Comparison of ENCODE assay signal across 25 cellular contexts in the genomic region with DNA sequence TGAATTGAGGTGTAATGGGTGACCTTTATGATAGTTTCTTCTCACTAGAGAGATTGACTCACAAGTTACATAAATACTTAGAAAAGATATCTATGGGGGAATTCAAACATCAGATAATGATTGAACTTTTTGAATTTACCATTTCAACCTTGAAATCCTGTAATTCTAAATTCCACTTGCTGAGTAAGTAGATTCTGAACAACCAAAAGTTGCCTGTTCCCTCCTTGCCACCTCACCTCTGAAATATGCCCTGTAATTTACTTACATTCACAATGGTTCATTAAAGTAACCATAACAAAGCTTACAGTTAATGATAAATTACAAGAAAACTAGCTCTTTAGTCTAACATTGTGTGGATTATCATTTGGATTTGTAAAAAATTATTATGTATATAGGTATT. TPM values are rescaled to one million over a fixed set of nuclear protein-coding genes. Genes with fewer than 3 reads are reported as not detected.
DNase-seq lines count a peak whose midpoint lies in the region; ATAC-seq and TF ChIP-seq lines count a peak whose summit lies in the region.
"Had no signal": no experiment of that assay in that cellular context is flagged by ENCODE, and none has a peak within 500 bp of the region (broad histone marks: within the 10 kb centered on the region; RNA-seq: fewer than 3 reads in every experiment).

No MANE protein-coding gene starts in this region.

- H3K36me3 Mint-ChIP-seq in activated CD4-positive, alpha-beta memory T cell treated with anti-CD3 and anti-CD28 coated beads for 36 hours = no peaks in the 10 kb centered on the region
- no peaks in the 10 kb centered on the region for H3K36me3 Mint-ChIP-seq in stimulated activated effector memory CD8-positive, alpha-beta T cell treated with anti-CD3 and anti-CD28 coated beads, Interleukin-12 subunit alpha, Interleukin-12 subunit beta, amount 100 ng/mL, for 72 hours
- H3K36me3 Mint-ChIP-seq: CD14-positive monocyte; CD8-positive, alpha-beta memory T cell had no signal

- no peak overlapping the region for H3K4me3 Mint-ChIP-seq in activated CD4-positive, alpha-beta memory T cell treated with anti-CD3 and anti-CD28 coated beads for 36 hours
- H3K4me3 Mint-ChIP-seq in stimulated activated effector memory CD8-positive, alpha-beta T cell treated with anti-CD3 and anti-CD28 coated beads, Interleukin-12 subunit alpha, Interleukin-12 subunit beta, amount 100 ng/mL, for 72 hours = no peak overlapping the region
- H3K4me3 Mint-ChIP-seq: CD14-positive monocyte; CD8-positive, alpha-beta memory T cell had no signal

- no peak for TF ChIP-seq CTCF in astrocyte of the spinal cord (IDR thresholded peaks at IDR 0.05; ENCODE audit: low read depth, low read length)

- H3K4me3 ChIP-seq in astrocyte of the spinal cord (ENCODE audit: low read depth, low read length) = no peak overlapping the region

- DNase-seq in Daoy (ENCODE audit: low read depth) (peak; percentile 4), NCI-H226 (peak; percentile 55), astrocyte of the spinal cord (ENCODE audit: low read depth, low spot score) (peak; percentile 8), iris pigment epithelial cell (ENCODE audit: low read depth) (peak; percentile 1), left ventricle myocardium superior (no peak)
- DNase-seq in activated CD4-positive, alpha-beta memory T cell treated with anti-CD3 and anti-CD28 coated beads for 36 hours = no peak
- DNase-seq in activated naive CD4-positive, alpha-beta T cell treated with anti-CD3 and anti-CD28 coated beads, Interleukin-2, amount 50 U/mL, for 16 hours = no peak
- no peak for DNase-seq in stimulated activated effector memory CD8-positive, alpha-beta T cell treated with anti-CD3 and anti-CD28 coated beads, Interleukin-12 subunit alpha, Interleukin-12 subunit beta, amount 100 ng/mL, for 72 hours (ENCODE audit: low spot score in 2 of 2)
- DNase-seq: 8988T; ACHN; BE2C; CD8-positive, alpha-beta memory T cell; DMS 273 treated with DMSO at 0.1 percent for 48 hours; DMS79; GF-D8; KBM-7; NCI-H1092; NCI-H1417 treated with DMSO at 0.1 percent for 48 hours; NCI-H1694 treated with DMSO at 0.1 percent for 48 hours; NCI-H2081 treated with DMSO at 0.1 percent for 48 hours; NCI-H2171 treated with DMSO at 0.1 percent for 48 hours; NCI-H526 treated with DMSO at 0.1 percent for 48 hours; SHP77 treated with DMSO at 0.1 percent for 48 hours had no signal

- CTCF ChIA-PET in activated CD4-positive, alpha-beta memory T cell treated with anti-CD3 and anti-CD28 coated beads for 36 hours (lab: Charles Lee) = interaction anchor here (1.8 kb wide), 1 partner anchor 43 kb away, joined by 11 read pairs; the partner anchor contains the start of gene SLC39A8

- no peak overlapping the region for H3K27ac Mint-ChIP-seq in activated CD4-positive, alpha-beta memory T cell treated with anti-CD3 and anti-CD28 coated beads for 36 hours
- no peak overlapping the region for H3K27ac Mint-ChIP-seq in stimulated activated effector memory CD8-positive, alpha-beta T cell treated with anti-CD3 and anti-CD28 coated beads, Interleukin-12 subunit alpha, Interleukin-12 subunit beta, amount 100 ng/mL, for 72 hours
- H3K27ac Mint-ChIP-seq: CD8-positive, alpha-beta memory T cell had no signal

- H3K27me3 Mint-ChIP-seq in activated CD4-positive, alpha-beta memory T cell treated with anti-CD3 and anti-CD28 coated beads for 36 hours = peaks cover 20% of the 10 kb centered on the region

- peaks cover 14% of the 10 kb centered on the region for H3K4me1 Mint-ChIP-seq in activated CD4-positive, alpha-beta memory T cell treated with anti-CD3 and anti-CD28 coated beads for 36 hours (ENCODE audit: low read depth)
- H3K4me1 Mint-ChIP-seq in stimulated activated effector memory CD8-positive, alpha-beta T cell treated with anti-CD3 and anti-CD28 coated beads, Interleukin-12 subunit alpha, Interleukin-12 subunit beta, amount 100 ng/mL, for 72 hours = peaks cover 15% of the 10 kb centered on the region
- H3K4me1 Mint-ChIP-seq: CD8-positive, alpha-beta memory T cell had no signal

- in situ Hi-C loops in astrocyte of the spinal cord (cut with HindIII; ENCODE audit: low sequenced_read_pairs) = no loop called here

- ATAC-seq in left ventricle myocardium superior = no peak
- ATAC-seq in stimulated activated effector memory CD8-positive, alpha-beta T cell treated with anti-CD3 and anti-CD28 coated beads, Interleukin-12 subunit alpha, Interleukin-12 subunit beta, amount 100 ng/mL, for 72 hours = no peak
- ATAC-seq: Panc1 had no signal

- H3K9me3 Mint-ChIP-seq in activated CD4-positive, alpha-beta memory T cell treated with anti-CD3 and anti-CD28 coated beads for 36 hours = no peaks in the 10 kb centered on the region
- H3K9me3 Mint-ChIP-seq in stimulated activated effector memory CD8-positive, alpha-beta T cell treated with anti-CD3 and anti-CD28 coated beads, Interleukin-12 subunit alpha, Interleukin-12 subunit beta, amount 100 ng/mL, for 72 hours = no peaks in the 10 kb centered on the region
- H3K9me3 Mint-ChIP-seq: CD14-positive monocyte; CD8-positive, alpha-beta memory T cell had no signal

- POLR2A ChIA-PET in activated CD4-positive, alpha-beta memory T cell treated with anti-CD3 and anti-CD28 coated beads for 36 hours (lab: Charles Lee) = no interaction called here

- intact Hi-C loops in left ventricle myocardium superior (cut with micrococcal nuclease) = no loop called here
- intact Hi-C loops in activated CD4-positive, alpha-beta memory T cell treated with anti-CD3 and anti-CD28 coated beads for 36 hours (cut with micrococcal nuclease) = no loop called here

RNA-seq across cellular contexts. Expression of gene SLC39A8, which starts 43.4 kb away (rescaled TPM):
- total RNA-seq in Daoy (2014; rRNA removed; shearing (Covaris generic)) = 15.6 and 18.7 TPM in 2 replicates
- 5.0 TPM for total RNA-seq in left ventricle myocardium superior
- total RNA-seq in activated CD4-positive, alpha-beta memory T cell treated with anti-CD3 and anti-CD28 coated beads for 36 hours = 10 to 100 TPM; 64.6 to 66.9 TPM

Comparison
In these comparisons a context has a peak if more than half of its experiments do, and no peak if none do; other contexts are left out.
1. DNase-seq: peak in Daoy (single experiment), NCI-H226 (single experiment), astrocyte of the spinal cord (single experiment) and iris pigment epithelial cell (single experiment); none in left ventricle myocardium superior (single experiment), activated CD4-positive, alpha-beta memory T cell treated with anti-CD3 and anti-CD28 coated beads for 36 hours (single experiment), activated naive CD4-positive, alpha-beta T cell treated with anti-CD3 and anti-CD28 coated beads, Interleukin-2, amount 50 U/mL, for 16 hours (single experiment) and stimulated activated effector memory CD8-positive, alpha-beta T cell treated with anti-CD3 and anti-CD28 coated beads, Interleukin-12 subunit alpha, Interleukin-12 subunit beta, amount 100 ng/mL, for 72 hours (0 of 2).